8 cellular contexts compared by ENCODE assay signal in the genomic region with DNA sequence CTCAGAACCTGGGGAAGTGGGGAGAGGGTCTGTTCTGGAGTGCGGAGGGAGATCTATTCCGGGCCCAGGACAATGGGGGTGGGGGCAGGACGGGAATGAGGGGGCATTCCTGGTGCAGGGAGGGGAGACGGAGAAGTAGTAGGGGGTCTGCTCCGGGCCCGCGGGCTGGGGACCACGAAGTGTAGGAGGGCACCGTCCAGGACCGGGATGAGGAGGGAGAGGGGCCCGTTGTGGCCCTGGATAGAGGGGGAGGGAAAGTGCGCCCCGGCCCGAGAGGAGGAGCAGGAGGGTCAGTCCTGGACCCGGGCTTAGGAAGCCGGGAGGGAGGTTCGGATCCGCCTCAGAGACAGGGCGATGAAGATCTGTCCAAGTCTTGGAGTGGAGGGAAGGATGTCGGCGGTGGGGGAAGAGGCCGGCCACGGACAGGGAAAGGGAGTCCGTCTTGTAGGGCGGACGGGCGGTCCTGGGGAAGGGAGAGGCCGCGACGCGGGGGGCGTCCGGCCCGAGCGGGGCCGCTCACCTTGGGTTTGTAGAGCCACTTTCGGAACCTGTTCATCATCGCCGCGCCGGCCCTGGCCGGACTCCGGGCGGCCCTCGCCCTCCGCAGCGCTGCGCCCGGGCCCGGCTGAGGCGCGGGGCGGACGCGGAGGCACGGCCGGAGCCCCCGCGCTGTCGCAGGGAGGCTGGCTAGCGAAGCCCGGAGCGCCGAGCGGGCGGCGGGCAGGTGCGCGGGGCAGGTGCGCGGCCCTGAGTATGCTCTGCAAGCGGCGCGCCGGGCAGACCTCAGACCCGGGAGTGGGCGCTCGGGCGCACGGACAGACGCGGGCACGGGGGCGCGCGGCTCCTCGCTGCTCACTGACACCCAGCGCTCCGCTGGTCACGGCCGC. TPM values are rescaled to one million over a fixed set of nuclear protein-coding genes. Genes with fewer than 3 reads are reported as not detected.
A peak's percentile ranks its signal among the peaks of the same experiment; 100 is the strongest.
DNase-seq lines count a peak whose midpoint lies in the region; ATAC-seq and TF ChIP-seq lines count a peak whose summit lies in the region.

A gene (minus strand): TSS at position 881 of the 887 bp plus-strand sequence. CDS start 322 bp downstream, at position 559.

- H3K27ac ChIP-seq in mesendoderm (ENCODE audit: low read depth, low read length) (no peak within 1 kb of the TSS), upper lobe of right lung (peak within 1 kb of the TSS; percentile 75)

- H3K4me1 ChIP-seq in mesendoderm (ENCODE audit: control insufficient read depth, low read depth, low read length): peaks cover 8% of the 10 kb centered on the region
- H3K4me1 ChIP-seq in upper lobe of right lung: peaks cover 20% of the 10 kb centered on the region

- peak within 1 kb of the TSS; percentile 62 for H3K9ac ChIP-seq in mesendoderm (ENCODE audit: low read length)

- H3K4ac ChIP-seq in mesendoderm (ENCODE audit: low read depth, low read length): no peak within 1 kb of the TSS

- H3K4me2 ChIP-seq in mesendoderm (ENCODE audit: low read length): peak within 1 kb of the TSS; percentile 97

- DNase-seq in AG10803 (ENCODE audit: low read depth) (peak; percentile 34), NCI-H69 (lab: John Stamatoyannopoulos, UW) (peak; percentile 37), cardiac fibroblast (ENCODE audit: low read depth in 2 of 2) (peak in 1 of 2 donors; percentile 53), mesendoderm (no peak), upper lobe of right lung (peak; percentile 76), OCI-M2 (lab: John Stamatoyannopoulos, UW; ENCODE audit: unreplicated experiment) (no peak)

- WGBS in mesendoderm (ENCODE audit: extremely low coverage, insufficient coverage, low lambda C conversion rate): no CpG with 5 or more reads among the region's 91 CpGs

- H3K79me1 ChIP-seq in mesendoderm (ENCODE audit: low read length): no peaks in the 10 kb centered on the region

- no peak within 1 kb of the TSS for H2BK15ac ChIP-seq in mesendoderm (replicated peaks; ENCODE audit: low read depth)

- no peak within 1 kb of the TSS for H4K8ac ChIP-seq in mesendoderm (ENCODE audit: low read depth, low read length)

- H3K4me3 ChIP-seq in AG10803 (ENCODE audit: low read length) (peak within 1 kb of the TSS; percentile 63), cardiac fibroblast (replicated peaks in 1 of 2; ENCODE audit: low read depth in 2 of 2, low read length in 2 of 2) (peak within 1 kb of the TSS; percentile 65 to 72), mesendoderm (ENCODE audit: low read length) (peak within 1 kb of the TSS; percentile 23), upper lobe of right lung (peak within 1 kb of the TSS; percentile 61)

- H3K27me3 ChIP-seq in mesendoderm (ENCODE audit: insufficient read depth, low read length, poor library complexity) (peaks cover 37% of the 10 kb centered on the region), upper lobe of right lung (peaks cover 19% of the 10 kb centered on the region)

- no peak within 1 kb of the TSS for H4K5ac ChIP-seq in mesendoderm (ENCODE audit: low read length)

- no peak within 1 kb of the TSS for H2BK5ac ChIP-seq in mesendoderm (ENCODE audit: low read length)

- no peak for TF ChIP-seq CTCF in AG10803 (conservative IDR thresholded peaks at IDR 0.05; ENCODE audit: low read length)
- no peak for TF ChIP-seq CTCF in cardiac fibroblast (IDR thresholded peaks at IDR 0.05; ENCODE audit: low read depth, low read length)
- no peak for TF ChIP-seq CTCF in upper lobe of right lung (IDR thresholded peaks at IDR 0.05)

- peak; percentile 1 for ATAC-seq in GM21367 (IDR thresholded peaks at IDR 0.05; ENCODE audit: unreplicated experiment)
- no peak for ATAC-seq in upper lobe of right lung
- ATAC-seq in GM21737 (IDR thresholded peaks at IDR 0.05; ENCODE audit: unreplicated experiment): no peak

- H2BK120ac ChIP-seq in mesendoderm (ENCODE audit: low read depth, low read length): no peak within 1 kb of the TSS

- H3K23ac ChIP-seq in mesendoderm (ENCODE audit: low read length): peak within 1 kb of the TSS; percentile 66

- no peaks in the 10 kb centered on the region for H3K9me3 ChIP-seq in upper lobe of right lung

- H3K56ac ChIP-seq in mesendoderm (ENCODE audit: low read length): peak within 1 kb of the TSS; percentile 88

- H3K79me2 ChIP-seq in mesendoderm (ENCODE audit: control insufficient read depth, insufficient read depth, low read length): no peaks in the 10 kb centered on the region

- H3K36me3 ChIP-seq in mesendoderm (ENCODE audit: control insufficient read depth, insufficient read depth, low read length): no peaks in the 10 kb centered on the region
- H3K36me3 ChIP-seq in upper lobe of right lung: no peaks in the 10 kb centered on the region

- intact Hi-C loops in upper lobe of right lung (cut with DNase I): no loop called here

- no peak within 1 kb of the TSS for H3K18ac ChIP-seq in mesendoderm (ENCODE audit: low read length)

- H2AK5ac ChIP-seq in mesendoderm (ENCODE audit: low read length): no peak within 1 kb of the TSS

RNA-seq across cellular contexts. Expression of the gene that starts here (rescaled TPM):
- 1.5 TPM for polyA plus RNA-seq in mesendoderm (2013, experiment 1 of 2)
- 1.4 TPM for polyA plus RNA-seq in mesendoderm (2013, experiment 2 of 2)
- total RNA-seq in upper lobe of right lung: 16.6 TPM

Comparison
In these comparisons a context has a peak if more than half of its experiments do, and no peak if none do; other contexts are left out.
1. DNase-seq: peak in AG10803 (single experiment), NCI-H69 (single experiment) and upper lobe of right lung (single experiment); none in mesendoderm (single experiment) and OCI-M2 (single experiment).
2. Peak in every context shown above with its lines, with median percentiles within 50 percentile points of each other: H3K4me3 ChIP-seq.